ENCODE assay signal across 1 cellular context in the genomic region with DNA sequence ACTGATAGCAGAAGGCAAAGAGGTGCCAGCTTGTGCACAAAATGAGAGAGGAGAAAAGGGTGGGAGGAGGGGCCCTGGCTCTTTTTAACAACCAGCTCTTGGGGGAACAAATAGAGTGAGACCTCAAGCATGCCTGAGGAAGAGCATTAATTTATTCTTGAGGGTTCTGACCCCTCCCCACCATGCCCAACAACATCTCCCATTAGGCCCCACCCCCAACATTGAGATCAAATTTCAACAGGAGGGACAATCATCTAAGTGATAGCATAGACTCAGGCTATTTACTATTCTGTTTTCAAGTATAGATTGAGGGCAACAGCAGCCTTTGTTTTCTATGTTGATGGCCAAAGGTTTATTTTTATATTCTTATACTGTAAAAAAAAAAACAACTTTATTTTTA.
TF ChIP-seq lines count a peak whose summit lies in the region.

No MANE protein-coding gene starts in this region.

TF ChIP-seq in GM23338, 12 proteins besides CTCF, POLR2A, EP300 and RAD21 (continued from another document):
- TF ChIP-seq, protein P1, sequence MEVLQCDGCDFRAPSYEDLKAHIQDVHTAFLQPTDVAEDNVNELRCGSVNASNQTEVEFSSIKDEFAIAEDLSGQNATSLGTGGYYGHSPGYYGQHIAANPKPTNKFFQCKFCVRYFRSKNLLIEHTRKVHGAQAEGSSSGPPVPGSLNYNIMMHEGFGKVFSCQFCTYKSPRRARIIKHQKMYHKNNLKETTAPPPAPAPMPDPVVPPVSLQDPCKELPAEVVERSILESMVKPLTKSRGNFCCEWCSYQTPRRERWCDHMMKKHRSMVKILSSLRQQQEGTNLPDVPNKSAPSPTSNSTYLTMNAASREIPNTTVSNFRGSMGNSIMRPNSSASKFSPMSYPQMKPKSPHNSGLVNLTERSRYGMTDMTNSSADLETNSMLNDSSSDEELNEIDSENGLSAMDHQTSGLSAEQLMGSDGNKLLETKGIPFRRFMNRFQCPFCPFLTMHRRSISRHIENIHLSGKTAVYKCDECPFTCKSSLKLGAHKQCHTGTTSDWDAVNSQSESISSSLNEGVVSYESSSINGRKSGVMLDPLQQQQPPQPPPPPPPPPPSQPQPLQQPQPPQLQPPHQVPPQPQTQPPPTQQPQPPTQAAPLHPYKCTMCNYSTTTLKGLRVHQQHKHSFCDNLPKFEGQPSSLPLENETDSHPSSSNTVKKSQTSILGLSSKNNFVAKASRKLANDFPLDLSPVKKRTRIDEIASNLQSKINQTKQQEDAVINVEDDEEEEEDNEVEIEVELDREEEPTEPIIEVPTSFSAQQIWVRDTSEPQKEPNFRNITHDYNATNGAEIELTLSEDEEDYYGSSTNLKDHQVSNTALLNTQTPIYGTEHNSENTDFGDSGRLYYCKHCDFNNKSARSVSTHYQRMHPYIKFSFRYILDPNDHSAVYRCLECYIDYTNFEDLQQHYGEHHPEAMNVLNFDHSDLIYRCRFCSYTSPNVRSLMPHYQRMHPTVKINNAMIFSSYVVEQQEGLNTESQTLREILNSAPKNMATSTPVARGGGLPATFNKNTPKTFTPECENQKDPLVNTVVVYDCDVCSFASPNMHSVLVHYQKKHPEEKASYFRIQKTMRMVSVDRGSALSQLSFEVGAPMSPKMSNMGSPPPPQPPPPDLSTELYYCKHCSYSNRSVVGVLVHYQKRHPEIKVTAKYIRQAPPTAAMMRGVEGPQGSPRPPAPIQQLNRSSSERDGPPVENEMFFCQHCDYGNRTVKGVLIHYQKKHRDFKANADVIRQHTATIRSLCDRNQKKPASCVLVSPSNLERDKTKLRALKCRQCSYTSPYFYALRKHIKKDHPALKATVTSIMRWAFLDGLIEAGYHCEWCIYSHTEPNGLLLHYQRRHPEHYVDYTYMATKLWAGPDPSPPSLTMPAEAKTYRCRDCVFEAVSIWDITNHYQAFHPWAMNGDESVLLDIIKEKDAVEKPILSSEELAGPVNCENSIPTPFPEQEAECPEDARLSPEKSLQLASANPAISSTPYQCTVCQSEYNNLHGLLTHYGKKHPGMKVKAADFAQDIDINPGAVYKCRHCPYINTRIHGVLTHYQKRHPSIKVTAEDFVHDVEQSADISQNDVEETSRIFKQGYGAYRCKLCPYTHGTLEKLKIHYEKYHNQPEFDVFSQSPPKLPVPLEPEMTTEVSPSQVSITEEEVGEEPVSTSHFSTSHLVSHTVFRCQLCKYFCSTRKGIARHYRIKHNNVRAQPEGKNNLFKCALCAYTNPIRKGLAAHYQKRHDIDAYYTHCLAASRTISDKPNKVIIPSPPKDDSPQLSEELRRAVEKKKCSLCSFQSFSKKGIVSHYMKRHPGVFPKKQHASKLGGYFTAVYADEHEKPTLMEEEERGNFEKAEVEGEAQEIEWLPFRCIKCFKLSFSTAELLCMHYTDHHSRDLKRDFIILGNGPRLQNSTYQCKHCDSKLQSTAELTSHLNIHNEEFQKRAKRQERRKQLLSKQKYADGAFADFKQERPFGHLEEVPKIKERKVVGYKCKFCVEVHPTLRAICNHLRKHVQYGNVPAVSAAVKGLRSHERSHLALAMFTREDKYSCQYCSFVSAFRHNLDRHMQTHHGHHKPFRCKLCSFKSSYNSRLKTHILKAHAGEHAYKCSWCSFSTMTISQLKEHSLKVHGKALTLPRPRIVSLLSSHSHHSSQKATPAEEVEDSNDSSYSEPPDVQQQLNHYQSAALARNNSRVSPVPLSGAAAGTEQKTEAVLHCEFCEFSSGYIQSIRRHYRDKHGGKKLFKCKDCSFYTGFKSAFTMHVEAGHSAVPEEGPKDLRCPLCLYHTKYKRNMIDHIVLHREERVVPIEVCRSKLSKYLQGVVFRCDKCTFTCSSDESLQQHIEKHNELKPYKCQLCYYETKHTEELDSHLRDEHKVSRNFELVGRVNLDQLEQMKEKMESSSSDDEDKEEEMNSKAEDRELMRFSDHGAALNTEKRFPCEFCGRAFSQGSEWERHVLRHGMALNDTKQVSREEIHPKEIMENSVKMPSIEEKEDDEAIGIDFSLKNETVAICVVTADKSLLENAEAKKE (CRISPR knock-in tag; IDR thresholded peaks at IDR 0.05) = no peak
- TF ChIP-seq, protein P2, sequence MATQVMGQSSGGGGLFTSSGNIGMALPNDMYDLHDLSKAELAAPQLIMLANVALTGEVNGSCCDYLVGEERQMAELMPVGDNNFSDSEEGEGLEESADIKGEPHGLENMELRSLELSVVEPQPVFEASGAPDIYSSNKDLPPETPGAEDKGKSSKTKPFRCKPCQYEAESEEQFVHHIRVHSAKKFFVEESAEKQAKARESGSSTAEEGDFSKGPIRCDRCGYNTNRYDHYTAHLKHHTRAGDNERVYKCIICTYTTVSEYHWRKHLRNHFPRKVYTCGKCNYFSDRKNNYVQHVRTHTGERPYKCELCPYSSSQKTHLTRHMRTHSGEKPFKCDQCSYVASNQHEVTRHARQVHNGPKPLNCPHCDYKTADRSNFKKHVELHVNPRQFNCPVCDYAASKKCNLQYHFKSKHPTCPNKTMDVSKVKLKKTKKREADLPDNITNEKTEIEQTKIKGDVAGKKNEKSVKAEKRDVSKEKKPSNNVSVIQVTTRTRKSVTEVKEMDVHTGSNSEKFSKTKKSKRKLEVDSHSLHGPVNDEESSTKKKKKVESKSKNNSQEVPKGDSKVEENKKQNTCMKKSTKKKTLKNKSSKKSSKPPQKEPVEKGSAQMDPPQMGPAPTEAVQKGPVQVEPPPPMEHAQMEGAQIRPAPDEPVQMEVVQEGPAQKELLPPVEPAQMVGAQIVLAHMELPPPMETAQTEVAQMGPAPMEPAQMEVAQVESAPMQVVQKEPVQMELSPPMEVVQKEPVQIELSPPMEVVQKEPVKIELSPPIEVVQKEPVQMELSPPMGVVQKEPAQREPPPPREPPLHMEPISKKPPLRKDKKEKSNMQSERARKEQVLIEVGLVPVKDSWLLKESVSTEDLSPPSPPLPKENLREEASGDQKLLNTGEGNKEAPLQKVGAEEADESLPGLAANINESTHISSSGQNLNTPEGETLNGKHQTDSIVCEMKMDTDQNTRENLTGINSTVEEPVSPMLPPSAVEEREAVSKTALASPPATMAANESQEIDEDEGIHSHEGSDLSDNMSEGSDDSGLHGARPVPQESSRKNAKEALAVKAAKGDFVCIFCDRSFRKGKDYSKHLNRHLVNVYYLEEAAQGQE (IDR thresholded peaks at IDR 0.05; ENCODE audit: unreplicated experiment) = no peak
- TF ChIP-seq POLR2AphosphoS5 (IDR thresholded peaks at IDR 0.05; ENCODE audit: low read depth) (no peak), ZNF114 (CRISPR knock-in tag; IDR thresholded peaks at IDR 0.05) (no peak)
